In genomic region chr20:49874601-49875116, GRCh38 we compare ENCODE assay signal across 1 cellular context.
TF ChIP-seq lines count a peak whose summit lies in the region.

No MANE protein-coding gene starts in this region.

TF ChIP-seq in IMR-90, 13 proteins besides CTCF, POLR2A, EP300 and RAD21:
- TF ChIP-seq MXI1 (IDR thresholded peaks at IDR 0.05; ENCODE audit: borderline replicate concordance, low read depth, low read length) = no peak
- TF ChIP-seq USF2 (IDR thresholded peaks at IDR 0.05; ENCODE audit: low read depth, low read length) = no peak
- no peak for TF ChIP-seq ELK1 (IDR thresholded peaks at IDR 0.05; ENCODE audit: borderline replicate concordance, low read depth, low read length)
- TF ChIP-seq BHLHE40 (IDR thresholded peaks at IDR 0.05; ENCODE audit: low read depth, low read length) = no peak
- TF ChIP-seq CHD1 (IDR thresholded peaks at IDR 0.05; ENCODE audit: low read depth, low read length) = no peak
- TF ChIP-seq MAFK (IDR thresholded peaks at IDR 0.05; ENCODE audit: low read depth, low read length) = no peak
- TF ChIP-seq RCOR1 (IDR thresholded peaks at IDR 0.05; ENCODE audit: insufficient replicate concordance, low read length) = no peak
- TF ChIP-seq SMC3 (IDR thresholded peaks at IDR 0.05; ENCODE audit: low read depth, low read length) = no peak
- TF ChIP-seq MAZ (IDR thresholded peaks at IDR 0.05; ENCODE audit: borderline replicate concordance, low read depth, low read length) = no peak
- TF ChIP-seq CEBPB (IDR thresholded peaks at IDR 0.05; ENCODE audit: low read depth, low read length) = no peak
- TF ChIP-seq RFX5 (IDR thresholded peaks at IDR 0.05; ENCODE audit: low read depth, low read length) = no peak
- TF ChIP-seq NFE2L2 (IDR thresholded peaks at IDR 0.05; ENCODE audit: low read depth, low read length) = no peak
- TF ChIP-seq FOS (IDR thresholded peaks at IDR 0.05; ENCODE audit: low read depth, low read length) = no peak
